ENCODE assay signal across 16 cellular contexts in genomic region chr3:171323934-171324535, GRCh38.
DNase-seq lines count a peak whose midpoint lies in the region; ATAC-seq, FAIRE-seq and TF ChIP-seq lines count a peak whose summit lies in the region.
"Had no signal": no experiment of that assay in that cellular context is flagged by ENCODE, and none has a peak within 500 bp of the region (broad histone marks: within the 10 kb centered on the region; RNA-seq: fewer than 3 reads in every experiment).

No MANE protein-coding gene starts in this region.

- H3K4me1 Mint-ChIP-seq in CD4-positive, CD25-positive, alpha-beta regulatory T cell = peaks cover 27 to 66% (median 48%) of the 10 kb centered on the region in 4 donors

- no peaks in the 10 kb centered on the region for H3K36me3 ChIP-seq in CD4-positive, CD25-positive, alpha-beta regulatory T cell (ENCODE audit: control insufficient read depth, insufficient read depth, low read length)
- H3K36me3 ChIP-seq in pancreas = no peaks in the 10 kb centered on the region

- H3K36me3 Mint-ChIP-seq in CD4-positive, CD25-positive, alpha-beta regulatory T cell = peaks cover 11% of the 10 kb centered on the region

- 25 to 38% methylated on average over 3 of the region's 3 CpGs for WGBS in pancreas, 2 donors

- H3K27me3 Mint-ChIP-seq in CD4-positive, CD25-positive, alpha-beta regulatory T cell = no peaks in the 10 kb centered on the region
- H3K27me3 Mint-ChIP-seq: effector memory CD8-positive, alpha-beta T cell; stimulated activated naive CD8-positive, alpha-beta T cell treated with anti-CD3 and anti-CD28 coated beads, Interleukin-15, Interleukin-2, amounts not matched to agents 100 ng/mL and 50 ng/mL, for 24 hours had no signal

- ATAC-seq in CD4-positive, CD25-positive, alpha-beta regulatory T cell (ENCODE audit: low read depth in 2 of 2) = no peak
- peak; percentile 77 to 91 (median 90) for ATAC-seq in pancreas
- ATAC-seq: effector memory CD8-positive, alpha-beta T cell had no signal

- intact Hi-C loops in pancreas (cut with DNase I) = no loop called here

- no peak overlapping the region for H3K27ac ChIP-seq in CD4-positive, CD25-positive, alpha-beta regulatory T cell (ENCODE audit: insufficient read depth, low read length, poor library complexity, severe bottlenecking)
- H3K27ac ChIP-seq in pancreas = peak overlapping the region; percentile 3 to 73 (median 58)

- H3K9me3 ChIP-seq in CD4-positive, CD25-positive, alpha-beta regulatory T cell (ENCODE audit: control insufficient read depth in 2 of 2, low read length in 2 of 2) = no peaks in the 10 kb centered on the region
- H3K9me3 ChIP-seq in pancreas = no peaks in the 10 kb centered on the region

- H3K4me1 ChIP-seq in CD4-positive, CD25-positive, alpha-beta regulatory T cell (ENCODE audit: control insufficient read depth, insufficient read depth, low read length, poor library complexity, severe bottlenecking) = peaks cover 25% of the 10 kb centered on the region
- peaks cover 9 to 36% (median 26%) of the 10 kb centered on the region in 3 donors for H3K4me1 ChIP-seq in pancreas

- no peak for DNase-seq in CD4-positive, CD25-positive, alpha-beta regulatory T cell
- peak; percentile 28 to 69 for DNase-seq in NCI-H524 (lab: John Stamatoyannopoulos, UW)
- peak; percentile 51 for DNase-seq in fibroblast of pulmonary artery (ENCODE audit: low read depth)
- peak in 4 of 6 donors; percentile 24 to 76 (median 54) for DNase-seq in pancreas
- no peak for DNase-seq in RCC 7860 (ENCODE audit: low spot score)
- no peak for DNase-seq in T-helper 1 cell
- DNase-seq in MV-4-11 (lab: John Stamatoyannopoulos, UW) = no peak
- no peak for DNase-seq in NCI-H748 (lab: John Stamatoyannopoulos, UW; ENCODE audit: unreplicated experiment)
- DNase-seq: activated CD8-positive, alpha-beta memory T cell treated with anti-CD3 and anti-CD28 coated beads, Interleukin-2, amount 50 U/mL, for 48 hours; C1 segment of cervical spinal cord; effector memory CD8-positive, alpha-beta T cell; mesendoderm; NCI-H1048; NCI-H82 had no signal

- H3K9me3 Mint-ChIP-seq in CD4-positive, CD25-positive, alpha-beta regulatory T cell = peaks cover 0 to 1% (median 0%) of the 10 kb centered on the region in 7 donors
- H3K9me3 Mint-ChIP-seq: effector memory CD8-positive, alpha-beta T cell; stimulated activated naive CD8-positive, alpha-beta T cell treated with anti-CD3 and anti-CD28 coated beads, Interleukin-15, Interleukin-2, amounts not matched to agents 100 ng/mL and 50 ng/mL, for 24 hours had no signal

- no peak for TF ChIP-seq CTCF in fibroblast of pulmonary artery (IDR thresholded peaks at IDR 0.05; ENCODE audit: low read length, missing control alignments)
- no peak for TF ChIP-seq CTCF in pancreas (IDR thresholded peaks at IDR 0.05)

- H3K27me3 ChIP-seq in CD4-positive, CD25-positive, alpha-beta regulatory T cell (ENCODE audit: control insufficient read depth, insufficient read depth, low read length) = no peaks in the 10 kb centered on the region
- H3K27me3 ChIP-seq in pancreas = no peaks in the 10 kb centered on the region

- peak overlapping the region in 2 of 3 donors; percentile 38 to 42 for H3K27ac Mint-ChIP-seq in CD4-positive, CD25-positive, alpha-beta regulatory T cell
- H3K27ac Mint-ChIP-seq: effector memory CD8-positive, alpha-beta T cell; stimulated activated naive CD8-positive, alpha-beta T cell treated with anti-CD3 and anti-CD28 coated beads, Interleukin-15, Interleukin-2, amounts not matched to agents 100 ng/mL and 50 ng/mL, for 24 hours had no signal

- FAIRE-seq in pancreas (lab: Jason Lieb, UNC) = no peak
- no peak for FAIRE-seq in RCC 7860 (lab: Jason Lieb, UNC)
- FAIRE-seq: HTR-8/SVneo had no signal

- no peak overlapping the region for H3K4me3 ChIP-seq in CD4-positive, CD25-positive, alpha-beta regulatory T cell (ENCODE audit: low read depth, low read length)
- no peak overlapping the region for H3K4me3 ChIP-seq in fibroblast of pulmonary artery (replicated peaks; ENCODE audit: low read depth, low read length)
- peak overlapping the region in 1 of 4 donors; percentile 10 for H3K4me3 ChIP-seq in pancreas

- no peak overlapping the region for H3K4me3 Mint-ChIP-seq in CD4-positive, CD25-positive, alpha-beta regulatory T cell
- H3K4me3 Mint-ChIP-seq: effector memory CD8-positive, alpha-beta T cell; stimulated activated naive CD8-positive, alpha-beta T cell treated with anti-CD3 and anti-CD28 coated beads, Interleukin-15, Interleukin-2, amounts not matched to agents 100 ng/mL and 50 ng/mL, for 24 hours had no signal

Comparison
In these comparisons a context has a peak if more than half of its experiments do, and no peak if none do; other contexts are left out.
1. ATAC-seq: peak in pancreas (4 of 4); none in CD4-positive, CD25-positive, alpha-beta regulatory T cell (0 of 2).
2. DNase-seq: peak in NCI-H524 (2 of 2), fibroblast of pulmonary artery (single experiment) and pancreas (4 of 6); none in CD4-positive, CD25-positive, alpha-beta regulatory T cell (0 of 3), RCC 7860 (single experiment), T-helper 1 cell (0 of 5), MV-4-11 (single experiment) and NCI-H748 (single experiment).